In the genomic region with DNA sequence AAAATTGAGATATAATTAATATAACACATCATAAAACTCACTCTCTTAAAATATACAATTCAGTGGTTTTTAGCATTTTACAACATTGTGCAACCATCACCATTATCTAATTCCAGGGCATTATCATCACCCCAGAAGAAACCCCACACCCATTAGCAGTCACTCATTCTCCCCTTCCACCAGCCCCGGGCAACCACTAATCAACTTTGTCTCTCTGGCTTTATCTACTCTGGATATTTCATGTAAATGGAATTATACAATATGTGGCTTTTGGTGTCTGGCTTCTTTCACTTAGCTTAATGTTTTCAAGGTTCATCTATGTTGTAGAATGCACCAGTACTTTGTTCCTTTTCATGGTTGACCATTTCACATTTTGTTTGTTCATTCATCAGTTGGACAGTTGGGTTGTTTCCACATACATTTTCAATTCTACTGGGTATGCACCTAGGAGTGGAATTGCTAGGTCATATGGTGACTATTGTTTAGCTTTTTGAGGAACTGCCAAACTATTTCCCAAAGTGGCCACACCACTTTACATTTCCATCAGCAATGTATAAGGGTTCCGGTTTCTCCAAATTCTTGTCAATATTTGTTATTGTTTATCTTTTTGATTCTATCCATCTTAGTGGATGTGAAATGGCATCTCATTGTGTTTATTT, we compare ENCODE assay signal across 28 cellular contexts.
DNase-seq lines count a peak whose midpoint lies in the region; ATAC-seq, FAIRE-seq and TF ChIP-seq lines count a peak whose summit lies in the region.
"Had no signal": no experiment of that assay in that cellular context is flagged by ENCODE, and none has a peak within 500 bp of the region (broad histone marks: within the 10 kb centered on the region; RNA-seq: fewer than 3 reads in every experiment).

No MANE protein-coding gene starts in this region.

- ATAC-seq in K562: no peak
- ATAC-seq: activated CD8-positive, alpha-beta T cell treated with anti-CD3 and anti-CD28 coated beads for 36 hours; left lobe of liver; right lobe of liver; stimulated activated effector memory CD8-positive, alpha-beta T cell treated with anti-CD3 and anti-CD28 coated beads, Interleukin-12 subunit alpha, Interleukin-12 subunit beta, amount 100 ng/mL, for 72 hours had no signal

- H3K9me1 ChIP-seq in K562 (ENCODE audit: control insufficient read depth, insufficient read depth, low read length): no peaks in the 10 kb centered on the region

- H3K36me3 ChIP-seq in K562 (ENCODE audit: control insufficient read depth, insufficient read depth, low read length): peaks cover 3% of the 10 kb centered on the region; the same call in 1 of the 3 replicates
- H3K36me3 ChIP-seq: esophagus squamous epithelium, neural progenitor cell, right lobe of liver, SJCRH30, upper lobe of left lung had no signal

- H3K4me2 ChIP-seq in K562 (ENCODE audit: insufficient read depth, low read length): no peak overlapping the region
- H3K4me2 ChIP-seq: neural progenitor cell had no signal

- no peak overlapping the region for H3K27ac Mint-ChIP-seq in chondrocyte (ENCODE audit: unreplicated experiment)
- H3K27ac Mint-ChIP-seq: activated CD8-positive, alpha-beta T cell treated with anti-CD3 and anti-CD28 coated beads for 36 hours; activated naive CD4-positive, alpha-beta T cell treated with anti-CD3 and anti-CD28 coated beads, Interleukin-2, amount 50 U/mL, for 24 hours; activated T-helper 2 cell treated with anti-CD3 and anti-CD28 coated beads, Interferon-gamma antibody, Interleukin-2, Interleukin-4, amounts not matched to agents 10 μg/mL and 5 μg/mL and 100 μg/mL, durations not matched to agents 14 hours and 24 hours and 36 hours; neural progenitor cell; stimulated activated effector memory CD8-positive, alpha-beta T cell treated with anti-CD3 and anti-CD28 coated beads, Interleukin-12 subunit alpha, Interleukin-12 subunit beta, amount 100 ng/mL, for 72 hours had no signal

- CTCF ChIA-PET in K562 (lab: Yijun Ruan, JAX; ENCODE audit: low intra/inter-chr PET ratio): no interaction called here

- no TSS peak for BruUV-seq in K562 (replicated peaks; lab: Mats Ljungman, UMichigan)

- H3K4me1 ChIP-seq in K562 (replicated peaks in 1 of 2; ENCODE audit: control insufficient read depth in 2 of 2, insufficient read depth in 2 of 2, low read length in 2 of 2): peaks cover 24 to 61% of the 10 kb centered on the region in 2 experiments
- H3K4me1 ChIP-seq: right lobe of liver had no signal

- H3K79me2 ChIP-seq in K562 (ENCODE audit: control insufficient read depth, insufficient read depth, low read length): peaks cover 81% of the 10 kb centered on the region

- intact Hi-C loops in K562 (cut with micrococcal nuclease): no loop called here

- DNase-seq in GM19239 (ENCODE audit: insufficient read length, low spot score): no peak
- peak; percentile 7 for DNase-seq in OCI-M1 (lab: John Stamatoyannopoulos, UW)
- no peak for DNase-seq in K562 (ENCODE audit: extremely low read depth in 1 of 4, low spot score in 3 of 4)
- no peak for DNase-seq in DMS 273 treated with DMSO at 0.1 percent for 48 hours (lab: John Stamatoyannopoulos, UW)
- no peak for DNase-seq in GOT3 (lab: John Stamatoyannopoulos, UW)
- no peak for DNase-seq in COLO829 (ENCODE audit: low spot score)
- DNase-seq in chondrocyte (ENCODE audit: low spot score): no peak
- DNase-seq: activated CD8-positive, alpha-beta T cell treated with anti-CD3 and anti-CD28 coated beads for 36 hours; aorta; caudate nucleus; CD8-positive, alpha-beta memory T cell; esophagus squamous epithelium; GDM1; Karpas-422; NCI-H1092 treated with DMSO at 0.1 percent for 48 hours; NCI-H187 treated with DMSO at 0.1 percent for 48 hours; NCI-H69; posterior cingulate gyrus; right lobe of liver; SJCRH30; stimulated activated CD4-positive, alpha-beta T cell treated with anti-CD3 and anti-CD28 coated beads, Interleukin-4, amount 100 ng/mL, for 24 hours; upper lobe of left lung had no signal

- H3K9me3 Mint-ChIP-seq in chondrocyte (ENCODE audit: low read depth): no peaks in the 10 kb centered on the region
- H3K9me3 Mint-ChIP-seq: activated CD8-positive, alpha-beta T cell treated with anti-CD3 and anti-CD28 coated beads for 36 hours; activated naive CD4-positive, alpha-beta T cell treated with anti-CD3 and anti-CD28 coated beads, Interleukin-2, amount 50 U/mL, for 24 hours; activated T-helper 2 cell treated with anti-CD3 and anti-CD28 coated beads, Interferon-gamma antibody, Interleukin-2, Interleukin-4, amounts not matched to agents 10 μg/mL and 5 μg/mL and 100 μg/mL, durations not matched to agents 14 hours and 24 hours and 36 hours; CD8-positive, alpha-beta memory T cell; memory B cell; neural progenitor cell; stimulated activated effector memory CD8-positive, alpha-beta T cell treated with anti-CD3 and anti-CD28 coated beads, Interleukin-12 subunit alpha, Interleukin-12 subunit beta, amount 100 ng/mL, for 72 hours had no signal

- H3K4me1 Mint-ChIP-seq in chondrocyte (ENCODE audit: low read depth): peaks cover 16% of the 10 kb centered on the region
- H3K4me1 Mint-ChIP-seq: neural progenitor cell had no signal

- no peak for TF ChIP-seq RAD21 in K562 (CRISPR knock-in tag; conservative IDR thresholded peaks at IDR 0.05 in 1 of 2, IDR thresholded peaks at IDR 0.05 in 1 of 2)

- TF ChIP-seq CTCF in K562 (IDR thresholded peaks at IDR 0.05 in 2 of 3, conservative IDR thresholded peaks at IDR 0.05 in 1 of 3; ENCODE audit: insufficient read depth in 2 of 3, low read depth in 1 of 3, low read length in 3 of 3): no peak
- no peak for TF ChIP-seq CTCF in chondrocyte (IDR thresholded peaks at IDR 0.05)

- FAIRE-seq in GM19239 (lab: Jason Lieb, UNC): peak; percentile 47
- FAIRE-seq in K562 (lab: Jason Lieb, UNC): no peak

- no peaks in the 10 kb centered on the region for H3K27me3 ChIP-seq in K562 (ENCODE audit: control insufficient read depth in 2 of 2, insufficient read depth in 2 of 2, low read length in 2 of 2)
- H3K27me3 ChIP-seq: esophagus squamous epithelium, neural progenitor cell, right lobe of liver, SJCRH30, upper lobe of left lung had no signal

- H3K9ac ChIP-seq in K562 (ENCODE audit: insufficient read depth in 1 of 2, low read depth in 2 of 2, low read length in 2 of 2): no peak overlapping the region
- H3K9ac ChIP-seq: neural progenitor cell had no signal

- in situ Hi-C loops in K562 (cut with MboI): no loop called here

- H3K27ac ChIP-seq in K562 (ENCODE audit: extremely low read depth, low read depth, low read length): no peak overlapping the region
- H3K27ac ChIP-seq: esophagus squamous epithelium, neural progenitor cell, right lobe of liver, SJCRH30, upper lobe of left lung had no signal

- no peak overlapping the region for H3K4me3 ChIP-seq in K562
- H3K4me3 ChIP-seq: esophagus squamous epithelium, neural progenitor cell, right lobe of liver, SJCRH30, upper lobe of left lung had no signal

- POLR2A ChIA-PET in K562 (lab: Yijun Ruan, JAX): no interaction called here

- no peak overlapping the region for H2AFZ ChIP-seq in K562 (ENCODE audit: low read depth, low read length)
- H2AFZ ChIP-seq: neural progenitor cell had no signal

- H3K27me3 Mint-ChIP-seq in chondrocyte (ENCODE audit: low read depth): no peaks in the 10 kb centered on the region
- H3K27me3 Mint-ChIP-seq: activated CD8-positive, alpha-beta T cell treated with anti-CD3 and anti-CD28 coated beads for 36 hours; activated naive CD4-positive, alpha-beta T cell treated with anti-CD3 and anti-CD28 coated beads, Interleukin-2, amount 50 U/mL, for 24 hours; memory B cell had no signal

- no peak overlapping the region for H3K4me3 Mint-ChIP-seq in chondrocyte (ENCODE audit: unreplicated experiment)
- H3K4me3 Mint-ChIP-seq: activated CD8-positive, alpha-beta T cell treated with anti-CD3 and anti-CD28 coated beads for 36 hours; activated naive CD4-positive, alpha-beta T cell treated with anti-CD3 and anti-CD28 coated beads, Interleukin-2, amount 50 U/mL, for 24 hours; CD8-positive, alpha-beta memory T cell; memory B cell; neural progenitor cell; stimulated activated effector memory CD8-positive, alpha-beta T cell treated with anti-CD3 and anti-CD28 coated beads, Interleukin-12 subunit alpha, Interleukin-12 subunit beta, amount 100 ng/mL, for 72 hours had no signal

- TF ChIP-seq POLR2A in K562 (conservative IDR thresholded peaks at IDR 0.05): no peak

- H4K20me1 ChIP-seq in K562 (replicated peaks; ENCODE audit: control insufficient read depth, insufficient read depth, low read length): no peaks in the 10 kb centered on the region

- no peaks in the 10 kb centered on the region for H3K9me3 ChIP-seq in K562 (replicated peaks; ENCODE audit: control insufficient read depth, insufficient read depth, low read depth, low read length)
- H3K9me3 ChIP-seq: esophagus squamous epithelium, right lobe of liver, SJCRH30, upper lobe of left lung had no signal

- H3K36me3 Mint-ChIP-seq in chondrocyte (ENCODE audit: low read depth): no peaks in the 10 kb centered on the region
- H3K36me3 Mint-ChIP-seq: CD8-positive, alpha-beta memory T cell; memory B cell; neural progenitor cell; stimulated activated effector memory CD8-positive, alpha-beta T cell treated with anti-CD3 and anti-CD28 coated beads, Interleukin-12 subunit alpha, Interleukin-12 subunit beta, amount 100 ng/mL, for 72 hours had no signal

- WGBS in K562 (ENCODE audit: insufficient coverage, low coverage, missing lambda C conversion rate): 44% methylated on average over 2 of the region's 2 CpGs

- no peak for TF ChIP-seq EP300 in K562 (IDR thresholded peaks at IDR 0.05; ENCODE audit: low read length)

TF ChIP-seq in K562, 482 proteins besides CTCF, POLR2A, EP300 and RAD21 (continues in another document):
- TF ChIP-seq PKNOX1 (IDR thresholded peaks at IDR 0.05) (peak; percentile 54; the same call in 1 of the 2 replicates), STAG1 (CRISPR knock-in tag; IDR thresholded peaks at IDR 0.05; ENCODE audit: borderline replicate concordance) (no peak), BDP1 (IDR thresholded peaks at IDR 0.05; ENCODE audit: insufficient read depth, insufficient read length) (no peak)
